ENCODE assay signal across 5 cellular contexts in the genomic region with DNA sequence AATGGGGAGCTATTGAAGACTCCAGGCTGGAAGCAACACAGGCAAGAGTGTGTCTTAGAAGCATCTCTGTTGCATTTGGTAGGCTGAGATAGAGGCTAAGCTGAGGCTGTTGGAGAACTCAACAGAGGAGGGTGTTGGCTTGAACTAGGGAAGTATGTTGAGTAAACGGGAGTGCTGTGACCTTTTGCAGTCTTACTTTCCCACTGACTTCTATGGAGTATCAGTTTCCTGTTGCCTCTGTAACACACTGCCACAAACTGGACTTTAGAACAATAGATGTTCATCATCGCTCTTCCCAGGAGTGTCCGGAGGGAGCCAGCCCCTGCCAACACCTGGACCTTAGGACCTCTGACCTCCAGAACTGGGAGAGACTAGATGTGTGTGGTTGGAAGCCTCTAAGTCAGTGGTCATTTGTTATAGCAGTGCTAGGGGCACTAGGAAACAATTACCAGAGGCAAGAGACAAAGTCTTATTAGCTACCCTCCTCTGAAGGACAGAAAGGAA.
DNase-seq lines count a peak whose midpoint lies in the region; ATAC-seq, FAIRE-seq and TF ChIP-seq lines count a peak whose summit lies in the region.
"Not testable (repeated sequence)": the region's sequence is repeated elsewhere in the genome, so short reads cannot be mapped to it uniquely, and the experiment has no call there.

No MANE protein-coding gene starts in this region.

- POLR2A ChIA-PET in GM12878 (lab: Charles Lee); endothelial cell of umbilical vein (lab: Charles Lee); HepG2 (lab: Yijun Ruan, JAX): not testable (repeated sequence)

- not testable (repeated sequence) for H2AFZ ChIP-seq in GM12878 (ENCODE audit: control insufficient read depth, low read depth, low read length); endothelial cell of umbilical vein (ENCODE audit: low read depth, low read length); HepG2 (ENCODE audit: low read length)

- TF ChIP-seq EP300 in GM12878 (IDR thresholded peaks at IDR 0.05; ENCODE audit: borderline replicate concordance in 1 of 2, control insufficient read depth in 1 of 2, low read depth in 2 of 2, low read length in 2 of 2); HepG2 (IDR thresholded peaks at IDR 0.05; ENCODE audit: low read depth in 2 of 2, low read length in 2 of 2); HepG2 (CRISPR knock-in tag; IDR thresholded peaks at IDR 0.05; ENCODE audit: borderline replicate concordance): not testable (repeated sequence)

- RAD21 ChIA-PET in GM12878 (lab: Charles Lee; ENCODE audit: unreplicated experiment): not testable (repeated sequence)

- not testable (repeated sequence) for H3K4me3 ChIP-seq in GM12878; endothelial cell of umbilical vein (replicated peaks in 1 of 3; ENCODE audit: insufficient read depth in 1 of 3, low read depth in 1 of 3, low read length in 3 of 3); HepG2 (replicated peaks in 1 of 3; ENCODE audit: insufficient read depth in 1 of 3, low read depth in 2 of 3, low read length in 3 of 3)

- dilution Hi-C loops in endothelial cell of umbilical vein (cut with MboI; ENCODE audit: extremely low pct_ligation_motif_present, low sequenced_read_pairs): not testable (repeated sequence)

- in situ Hi-C loops in GM12878 (cut with MboI): not testable (repeated sequence)
- in situ Hi-C loops in HepG2 (cut with HindIII; ENCODE audit: extremely low pct_ligation_motif_present, low pct_unique_long_range_greater_than_20kb): loop anchor here (10.0 kb wide), 1 partner anchor 244 kb away; no protein-coding TSS in a partner anchor

- not testable (repeated sequence) for H3K4me1 ChIP-seq in GM12878 (ENCODE audit: control insufficient read depth, insufficient read depth, low read length); endothelial cell of umbilical vein (ENCODE audit: control insufficient read depth, extremely low read depth, insufficient read depth, low read length); HepG2 (ENCODE audit: insufficient read depth, low read length)

- SMC1A ChIA-PET in GM12878 (lab: Charles Lee; ENCODE audit: uncharacterized antibody, unreplicated experiment): not testable (repeated sequence)

- not testable (repeated sequence) for H3K9ac ChIP-seq in GM12878 (ENCODE audit: control insufficient read depth, insufficient read depth, low read length); endothelial cell of umbilical vein (replicated peaks; ENCODE audit: extremely low read depth, insufficient read depth, low read length); HepG2 (ENCODE audit: insufficient read depth, low read depth, low read length)

- H3K36me3 ChIP-seq in GM12878 (ENCODE audit: control insufficient read depth in 2 of 2, insufficient read depth in 2 of 2, low read length in 1 of 2); endothelial cell of umbilical vein (ENCODE audit: control insufficient read depth in 2 of 2, extremely low read depth in 1 of 2, insufficient read depth in 2 of 2, low read length in 2 of 2); HepG2 (replicated peaks in 1 of 2; ENCODE audit: control insufficient read depth in 1 of 2, insufficient read depth in 2 of 2, low read length in 2 of 2): not testable (repeated sequence)

- not testable (repeated sequence) for H4K20me1 ChIP-seq in GM12878 (ENCODE audit: control insufficient read depth, insufficient read depth); endothelial cell of umbilical vein (replicated peaks; ENCODE audit: control insufficient read depth, extremely low read depth, insufficient read depth, low read length); HepG2 (ENCODE audit: insufficient read depth, low read length)

- TF ChIP-seq CTCF in GM12878 (IDR thresholded peaks at IDR 0.05 in 2 of 3, conservative IDR thresholded peaks at IDR 0.05 in 1 of 3; ENCODE audit: control insufficient read depth in 2 of 3, extremely low read depth in 1 of 3, insufficient read depth in 1 of 3, low read depth in 3 of 3, low read length in 3 of 3); endothelial cell of umbilical vein (IDR thresholded peaks at IDR 0.05; ENCODE audit: extremely low read depth in 1 of 2, insufficient read depth in 1 of 2, low read depth in 1 of 2, low read length in 2 of 2); HepG2 (CRISPR knock-in tag; IDR thresholded peaks at IDR 0.05); osteocyte (IDR thresholded peaks at IDR 0.05); type B pancreatic cell (conservative IDR thresholded peaks at IDR 0.05): not testable (repeated sequence)

- peak; percentile 83 for FAIRE-seq in GM12878 (lab: Jason Lieb, UNC)
- peak; percentile 46 for FAIRE-seq in endothelial cell of umbilical vein (lab: Jason Lieb, UNC)
- FAIRE-seq in HepG2 (lab: Jason Lieb, UNC): not testable (repeated sequence)

- not testable (repeated sequence) for H3K4me3 Mint-ChIP-seq in osteocyte (ENCODE audit: unreplicated experiment); type B pancreatic cell

- H3K4me2 ChIP-seq in GM12878 (ENCODE audit: control insufficient read depth, insufficient read depth); endothelial cell of umbilical vein (ENCODE audit: insufficient read depth, low read length); HepG2 (ENCODE audit: low read depth, low read length): not testable (repeated sequence)

- not testable (repeated sequence) for H3K27me3 ChIP-seq in GM12878 (replicated peaks in 1 of 2; ENCODE audit: control insufficient read depth in 2 of 2, insufficient read depth in 2 of 2, low read length in 1 of 2); endothelial cell of umbilical vein (ENCODE audit: control insufficient read depth in 2 of 2, insufficient read depth in 2 of 2, low read length in 2 of 2)
- H3K27me3 ChIP-seq in HepG2 (ENCODE audit: control insufficient read depth in 1 of 2, insufficient read depth in 2 of 2, low read length in 2 of 2): peaks cover 3 to 19% of the 10 kb centered on the region in 2 experiments

- H3K4me1 Mint-ChIP-seq in osteocyte (ENCODE audit: unreplicated experiment): peaks cover 34% of the 10 kb centered on the region
- peaks cover 13% of the 10 kb centered on the region for H3K4me1 Mint-ChIP-seq in type B pancreatic cell (ENCODE audit: unreplicated experiment)

- not testable (repeated sequence) for TF ChIP-seq POLR2A in GM12878 (IDR thresholded peaks at IDR 0.05; ENCODE audit: low read depth, low read length); endothelial cell of umbilical vein (IDR thresholded peaks at IDR 0.05; ENCODE audit: low read depth, low read length); HepG2 (IDR thresholded peaks at IDR 0.05; ENCODE audit: insufficient read depth in 1 of 2, low read depth in 2 of 2, low read length in 2 of 2)

- intact Hi-C loops in GM12878 (cut with micrococcal nuclease; ENCODE audit: unreplicated experiment); HepG2 (cut with micrococcal nuclease; ENCODE audit: unreplicated experiment): not testable (repeated sequence)
- intact Hi-C loops in endothelial cell of umbilical vein (cut with micrococcal nuclease): loop anchor here (5.0 to 10.0 kb wide), 2 partner anchors 54 to 192 kb away; a partner anchor contains a TSS

- H3K36me3 Mint-ChIP-seq in osteocyte (ENCODE audit: unreplicated experiment); type B pancreatic cell: not testable (repeated sequence)

- H3K9me1 ChIP-seq in endothelial cell of umbilical vein (replicated peaks; ENCODE audit: control insufficient read depth, extremely low read depth, insufficient read depth, low read length): not testable (repeated sequence)

- BruUV-seq in GM12878 (replicated peaks; lab: Mats Ljungman, UMichigan); endothelial cell of umbilical vein (replicated peaks; lab: Mats Ljungman, UMichigan); HepG2 (replicated peaks; lab: Mats Ljungman, UMichigan): not testable (repeated sequence)

- WGBS in GM12878 (ENCODE audit: insufficient coverage, insufficient replicate concordance, low lambda C conversion rate, missing lambda C conversion rate): 68% methylated on average over 2 of the region's 3 CpGs
- WGBS in HepG2 (ENCODE audit: low lambda C conversion rate): 12% methylated on average over 3 of the region's 3 CpGs

- CTCF ChIA-PET in GM12878 (lab: Yijun Ruan, JAX); endothelial cell of umbilical vein (lab: Charles Lee); HepG2 (lab: Yijun Ruan, JAX; ENCODE audit: low intra/inter-chr PET ratio, low total read pairs): not testable (repeated sequence)

- not testable (repeated sequence) for ATAC-seq in GM12878, HepG2

- not testable (repeated sequence) for TF ChIP-seq RAD21 in GM12878 (IDR thresholded peaks at IDR 0.05; ENCODE audit: insufficient read depth, low read depth, low read length); HepG2 (CRISPR knock-in tag; IDR thresholded peaks at IDR 0.05)

- not testable (repeated sequence) for H3K79me2 ChIP-seq in GM12878 (ENCODE audit: control insufficient read depth, insufficient read depth, low read length); endothelial cell of umbilical vein (ENCODE audit: control insufficient read depth, insufficient read depth, low read length); HepG2 (ENCODE audit: insufficient read depth, low read length)

- H3K27ac Mint-ChIP-seq in osteocyte (ENCODE audit: unreplicated experiment); type B pancreatic cell: not testable (repeated sequence)

- H3K27me3 Mint-ChIP-seq in osteocyte (ENCODE audit: unreplicated experiment); type B pancreatic cell: not testable (repeated sequence)

- DNase-seq in GM12878 (ENCODE audit: low read depth, low spot score); endothelial cell of umbilical vein (ENCODE audit: low read depth, low spot score); HepG2 (ENCODE audit: low spot score): not testable (repeated sequence)
- DNase-seq in osteocyte (ENCODE audit: extremely low spot score, unreplicated experiment) (peak; percentile 36), type B pancreatic cell (ENCODE audit: extremely low spot score, unreplicated experiment) (peak; percentile 2)

- H3K27ac ChIP-seq in GM12878 (ENCODE audit: control insufficient read depth, insufficient read depth); endothelial cell of umbilical vein (ENCODE audit: insufficient read depth, low read depth, low read length); HepG2 (ENCODE audit: extremely low read length, insufficient read depth, low read length): not testable (repeated sequence)

- not testable (repeated sequence) for H3K9me3 Mint-ChIP-seq in osteocyte (ENCODE audit: unreplicated experiment); type B pancreatic cell

- not testable (repeated sequence) for H3K9me3 ChIP-seq in GM12878 (replicated peaks; ENCODE audit: control insufficient read depth, insufficient read depth, low read length); endothelial cell of umbilical vein (replicated peaks; ENCODE audit: control insufficient read depth, insufficient read depth, low read length); HepG2 (ENCODE audit: low read length)
